In genomic region chr6:110705543-110705942, GRCh38 we compare ENCODE assay signal across 29 cellular contexts.
DNase-seq lines count a peak whose midpoint lies in the region; ATAC-seq and TF ChIP-seq lines count a peak whose summit lies in the region.
"Had no signal": no experiment of that assay in that cellular context is flagged by ENCODE, and none has a peak within 500 bp of the region (broad histone marks: within the 10 kb centered on the region; RNA-seq: fewer than 3 reads in every experiment).

No MANE protein-coding gene starts in this region.

- no peaks in the 10 kb centered on the region for H3K36me3 Mint-ChIP-seq in GM23338 (ENCODE audit: low read depth)
- H3K36me3 Mint-ChIP-seq in memory B cell = peaks cover 14% of the 10 kb centered on the region

- H3K4me3 Mint-ChIP-seq in GM23338 = no peak overlapping the region
- no peak overlapping the region for H3K4me3 Mint-ChIP-seq in memory B cell
- H3K4me3 Mint-ChIP-seq: CD4-positive, alpha-beta memory T cell; HFFc6; T-helper 17 cell had no signal

- no peak for TF ChIP-seq CTCF in GM06990 (IDR thresholded peaks at IDR 0.05; ENCODE audit: insufficient read depth, low read length, poor library complexity, severe bottlenecking)
- TF ChIP-seq CTCF in GM23338 (conservative IDR thresholded peaks at IDR 0.05; ENCODE audit: low read depth in 2 of 2) = no peak

- 0 out of 2 replicates have a peak overlapping the region, but pooled peaks have one; percentile 30 for H3K27ac ChIP-seq in GM23338 (ENCODE audit: low read depth)
- H3K27ac ChIP-seq: BLaER1, GM23248, HL-60, PC-9, SJCRH30 had no signal

- no peak overlapping the region for H3K4me2 ChIP-seq in GM23338
- H3K4me2 ChIP-seq: BLaER1, PC-9 had no signal

- no peaks in the 10 kb centered on the region for H3K79me2 ChIP-seq in GM23338 (replicated peaks; ENCODE audit: insufficient read depth)

- H3K4me1 Mint-ChIP-seq in GM23338 (peaks cover 20% of the 10 kb centered on the region), memory B cell (peaks cover 16% of the 10 kb centered on the region)

- H3K27me3 Mint-ChIP-seq in GM23338 (ENCODE audit: insufficient read depth, low read depth, poor library complexity) = no peaks in the 10 kb centered on the region
- no peaks in the 10 kb centered on the region for H3K27me3 Mint-ChIP-seq in memory B cell
- H3K27me3 Mint-ChIP-seq: CD4-positive, alpha-beta memory T cell; T-helper 17 cell had no signal

- no peaks in the 10 kb centered on the region for H3K9me2 ChIP-seq in GM23338 (ENCODE audit: insufficient read depth)

- H3K27me3 ChIP-seq in GM06990 (replicated peaks; ENCODE audit: control insufficient read depth, insufficient read depth, low read length) (no peaks in the 10 kb centered on the region), GM23338 (ENCODE audit: insufficient read depth) (no peaks in the 10 kb centered on the region), H7 (ENCODE audit: control insufficient read depth, insufficient read depth, low read length) (no peaks in the 10 kb centered on the region)
- H3K27me3 ChIP-seq: BLaER1, SJCRH30 had no signal

- H3K9me3 Mint-ChIP-seq in GM23338 = no peaks in the 10 kb centered on the region
- no peaks in the 10 kb centered on the region for H3K9me3 Mint-ChIP-seq in memory B cell
- H3K9me3 Mint-ChIP-seq: CD4-positive, alpha-beta memory T cell; HFFc6 had no signal

- ATAC-seq in GM18511 (IDR thresholded peaks at IDR 0.05; ENCODE audit: unreplicated experiment) (peak; percentile 67), GM23338 (no peak), memory B cell (ENCODE audit: low read depth) (no peak), HG03520 (IDR thresholded peaks at IDR 0.05; ENCODE audit: unreplicated experiment) (no peak), HG03457 (IDR thresholded peaks at IDR 0.05; ENCODE audit: unreplicated experiment) (no peak)
- ATAC-seq: Right ventricle myocardium inferior, SK-N-SH treated with all-trans-retinoic acid at 6 μM for 48 hours, T-helper 17 cell had no signal

- 0 out of 2 replicates have a peak, but pooled peaks cover 3% of the 10 kb centered on the region for H4K20me1 ChIP-seq in GM23338 (replicated peaks; ENCODE audit: insufficient read depth)
- H4K20me1 ChIP-seq: BLaER1 had no signal

- no peak overlapping the region for H3K27ac Mint-ChIP-seq in GM23338
- peak overlapping the region; percentile 82 for H3K27ac Mint-ChIP-seq in memory B cell
- H3K27ac Mint-ChIP-seq: HFFc6, T-helper 17 cell had no signal

- peak; percentile 26 for DNase-seq in GM06990 (ENCODE audit: extremely low read depth, insufficient read length)
- DNase-seq in GM23338 (ENCODE audit: low spot score) = no peak
- DNase-seq in memory B cell (ENCODE audit: low spot score in 2 of 2) = no peak
- DNase-seq in H7 = no peak
- DNase-seq in HuH-7 (ENCODE audit: low spot score) = no peak
- DNase-seq: Caco-2; CD4-positive, alpha-beta memory T cell; DMS79; EL; GDM1; GM23248; HFFc6; NCI-H1092; NCI-H1436; NCI-H187; NCI-H2107; NCI-H524; NCI-H748 treated with DMSO at 0.1 percent for 48 hours; PC-9; SJCRH30; T-helper 17 cell had no signal

- H3F3A ChIP-seq in GM23338 (replicated peaks; ENCODE audit: low read depth) = no peaks in the 10 kb centered on the region

- H3K4me3 ChIP-seq in GM06990 (replicated peaks; ENCODE audit: low read depth, low read length) = no peak overlapping the region
- H3K4me3 ChIP-seq in GM23338 = no peak overlapping the region
- H3K4me3 ChIP-seq in H7 (ENCODE audit: insufficient read depth, low read depth, low read length) = no peak overlapping the region
- H3K4me3 ChIP-seq: BLaER1, GM23248, HAP-1, PC-9, SJCRH30 had no signal

- H2AFZ ChIP-seq in GM23338 = no peak overlapping the region
- H2AFZ ChIP-seq: GM23248, PC-9 had no signal

- H3K36me3 ChIP-seq in GM06990 (ENCODE audit: control insufficient read depth, insufficient read depth, low read length) (no peaks in the 10 kb centered on the region), GM23338 (ENCODE audit: insufficient read depth) (no peaks in the 10 kb centered on the region), H7 (replicated peaks; ENCODE audit: control insufficient read depth, insufficient read depth, low read length) (no peaks in the 10 kb centered on the region)
- H3K36me3 ChIP-seq: HAP-1, SJCRH30 had no signal

- H3K4me1 ChIP-seq in GM23338 (ENCODE audit: insufficient read depth) = peaks cover 25% of the 10 kb centered on the region
- H3K4me1 ChIP-seq: BLaER1, HAP-1, SJCRH30 had no signal

TF ChIP-seq in GM23338, 12 proteins besides CTCF, POLR2A, EP300 and RAD21:
- TF ChIP-seq JUNB (IDR thresholded peaks at IDR 0.05; ENCODE audit: unreplicated experiment) = no peak
- TF ChIP-seq ZNF331 (CRISPR knock-in tag; IDR thresholded peaks at IDR 0.05; ENCODE audit: low read depth) = no peak
- TF ChIP-seq ZNF114 (CRISPR knock-in tag; IDR thresholded peaks at IDR 0.05) = no peak
